ENCODE assay signal across 8 cellular contexts in the genomic region with DNA sequence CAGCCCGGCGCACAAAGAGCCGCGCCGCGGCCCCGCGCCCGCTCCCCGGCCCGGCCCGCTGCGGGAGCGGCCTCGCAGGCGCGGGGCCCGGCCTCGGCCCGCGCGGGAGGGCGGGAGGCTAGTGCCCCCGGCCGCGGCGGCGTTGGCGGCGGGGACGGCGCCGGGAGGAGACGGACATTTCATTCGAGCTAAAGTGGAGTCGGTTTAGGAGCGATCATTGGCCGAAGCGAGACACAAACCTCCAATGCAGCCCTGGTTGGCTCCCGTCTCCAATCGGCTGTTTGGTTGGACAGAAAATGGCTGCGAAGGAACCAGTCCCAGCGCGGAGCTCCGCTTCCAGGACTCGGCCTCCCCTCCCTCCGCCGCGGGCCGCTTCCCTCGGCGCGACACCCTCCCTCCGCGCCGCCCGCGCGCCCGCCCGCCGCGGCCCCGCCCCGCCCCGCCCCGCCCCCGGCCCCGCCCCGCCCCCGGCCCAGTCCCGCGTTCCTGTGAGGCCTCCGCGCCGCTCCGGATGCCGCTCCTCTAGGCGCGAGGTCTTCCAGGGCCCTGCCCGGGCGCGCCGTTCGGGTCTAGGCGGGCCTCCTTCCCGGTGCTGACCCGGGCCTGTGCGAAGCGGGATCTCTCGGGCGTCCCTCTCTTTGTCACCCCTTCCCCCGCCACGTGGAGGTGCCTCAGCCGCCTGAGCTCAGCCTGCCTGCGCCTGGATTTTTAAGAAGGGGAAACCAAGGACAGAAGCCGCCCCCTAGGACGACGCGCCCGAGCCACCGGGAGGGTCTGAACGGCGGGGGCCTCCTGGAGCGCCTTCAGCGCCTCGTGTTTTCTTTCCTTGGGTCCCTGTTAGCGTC. TPM values are rescaled to one million over a fixed set of nuclear protein-coding genes. Genes with fewer than 3 reads are reported as not detected.
DNase-seq lines count a peak whose midpoint lies in the region; ATAC-seq lines count a peak whose summit lies in the region.

A gene (minus strand): TSS at position 309 of the 845 bp plus-strand sequence. CDS start 2,757 bp downstream, outside the sequence.

- H3K9me3 ChIP-seq in CD8-positive, alpha-beta memory T cell (ENCODE audit: low read length): no peaks in the 10 kb centered on the region
- no peaks in the 10 kb centered on the region for H3K9me3 ChIP-seq in effector memory CD4-positive, alpha-beta T cell (ENCODE audit: control insufficient read depth, low read length)

- H3K4me1 Mint-ChIP-seq in CD8-positive, alpha-beta memory T cell: peaks cover 6 to 18% (median 15%) of the 10 kb centered on the region in 3 donors
- H3K4me1 Mint-ChIP-seq in memory B cell: peaks cover 4% of the 10 kb centered on the region

- CTCF ChIA-PET in CD8-positive, alpha-beta memory T cell (lab: Charles Lee): interaction anchor here (0.5 to 1.0 kb wide), 5 partner anchors 10 to 150 kb away, joined by 3 to 4 read pairs (median 3); no protein-coding TSS in a partner anchor
- CTCF ChIA-PET in activated CD8-positive, alpha-beta memory T cell treated with anti-CD3 and anti-CD28 coated beads for 36 hours (lab: Charles Lee): interaction anchor here (1.0 to 1.6 kb wide), 3 partner anchors 10 to 209 kb away, joined by 3 to 4 read pairs (median 3); a partner anchor contains a TSS

- H3K27ac Mint-ChIP-seq in CD8-positive, alpha-beta memory T cell: peak within 1 kb of the TSS; percentile 30 to 93 (median 92)
- peak within 1 kb of the TSS; percentile 36 for H3K27ac Mint-ChIP-seq in memory B cell

- no peaks in the 10 kb centered on the region for H3K27me3 ChIP-seq in CD8-positive, alpha-beta memory T cell (ENCODE audit: insufficient read depth, low read length, poor library complexity, severe bottlenecking)
- H3K27me3 ChIP-seq in effector memory CD4-positive, alpha-beta T cell (replicated peaks; ENCODE audit: control insufficient read depth, insufficient read depth, low read length, poor library complexity, severe bottlenecking): no peaks in the 10 kb centered on the region

- peak within 1 kb of the TSS; percentile 44 for H3K27ac ChIP-seq in CD8-positive, alpha-beta memory T cell (ENCODE audit: low read depth, low read length)
- H3K27ac ChIP-seq in effector memory CD4-positive, alpha-beta T cell (ENCODE audit: insufficient read depth, low read length, poor library complexity, severe bottlenecking): peak within 1 kb of the TSS; percentile 59

- H3K36me3 Mint-ChIP-seq in CD8-positive, alpha-beta memory T cell: peaks cover 0 to 3% (median 0%) of the 10 kb centered on the region in 3 donors
- no peaks in the 10 kb centered on the region for H3K36me3 Mint-ChIP-seq in memory B cell

- POLR2A ChIA-PET in CD8-positive, alpha-beta memory T cell (lab: Charles Lee): interaction anchor here (0.7 to 2.6 kb wide), 12 partner anchors 16 to 1194 kb away, joined by 3 to 23 read pairs (median 4); a partner anchor contains a TSS
- POLR2A ChIA-PET in activated CD8-positive, alpha-beta memory T cell treated with anti-CD3 and anti-CD28 coated beads for 36 hours (lab: Charles Lee): interaction anchor here (0.9 to 2.2 kb wide), 9 partner anchors 41 to 297 kb away, joined by 3 to 18 read pairs (median 5); a partner anchor contains a TSS

- peak within 1 kb of the TSS; percentile 49 for H3K4me3 ChIP-seq in CD8-positive, alpha-beta memory T cell (ENCODE audit: low read length)
- peak within 1 kb of the TSS; percentile 63 for H3K4me3 ChIP-seq in effector memory CD4-positive, alpha-beta T cell (ENCODE audit: insufficient read depth, low read depth, low read length, poor library complexity, severe bottlenecking)

- DNase-seq in CD8-positive, alpha-beta memory T cell: peak; percentile 85 to 96 (median 93)
- DNase-seq in HS-5 (ENCODE audit: low read depth) (peak; percentile 89), memory B cell (ENCODE audit: low spot score in 2 of 2) (peak; percentile 96 to 97)
- DNase-seq in NK-92 treated with Interleukin-12 subunit alpha and Interleukin-12 subunit beta, amount 100 ng/mL, for 24 hours (lab: John Stamatoyannopoulos, UW): peak; percentile 86
- DNase-seq in effector memory CD4-positive, alpha-beta T cell: peak; percentile 89 to 92 (median 90)
- peak; percentile 73 for DNase-seq in stimulated activated CD8-positive, alpha-beta memory T cell treated with anti-CD3 and anti-CD28 coated beads, Interleukin-12 subunit alpha, Interleukin-12 subunit beta, amount 100 ng/mL, for 24 hours (ENCODE audit: extremely low read depth)

- H3K36me3 ChIP-seq in CD8-positive, alpha-beta memory T cell (ENCODE audit: insufficient read depth, low read length): peaks cover under 1% of the 10 kb centered on the region
- H3K36me3 ChIP-seq in effector memory CD4-positive, alpha-beta T cell (ENCODE audit: control insufficient read depth, insufficient read depth, low read length): peaks cover 9% of the 10 kb centered on the region

- peaks cover 0 to 2% of the 10 kb centered on the region in 2 donors for H3K27me3 Mint-ChIP-seq in CD8-positive, alpha-beta memory T cell
- H3K27me3 Mint-ChIP-seq in memory B cell: peaks cover 2% of the 10 kb centered on the region

- peaks cover 24% of the 10 kb centered on the region for H3K4me1 ChIP-seq in CD8-positive, alpha-beta memory T cell (ENCODE audit: insufficient read depth, low read length)
- H3K4me1 ChIP-seq in effector memory CD4-positive, alpha-beta T cell (ENCODE audit: control insufficient read depth, insufficient read depth, low read length, poor library complexity, severe bottlenecking): peaks cover 15% of the 10 kb centered on the region

- ATAC-seq in GM19468 (IDR thresholded peaks at IDR 0.05; ENCODE audit: extremely low read depth, unreplicated experiment) (peak; percentile 85), memory B cell (ENCODE audit: low read depth) (peak; percentile 92)

- H3K9me3 Mint-ChIP-seq in CD8-positive, alpha-beta memory T cell: no peaks in the 10 kb centered on the region
- no peaks in the 10 kb centered on the region for H3K9me3 Mint-ChIP-seq in memory B cell

- H3K4me3 Mint-ChIP-seq in CD8-positive, alpha-beta memory T cell: peak within 1 kb of the TSS; percentile 85 to 98 (median 92)
- H3K4me3 Mint-ChIP-seq in memory B cell: peak within 1 kb of the TSS; percentile 86

RNA-seq across cellular contexts. Expression of the gene that starts here (rescaled TPM):
- total RNA-seq in CD8-positive, alpha-beta memory T cell: 10 to 100 TPM; 25.5 to 27.5 TPM
- polyA plus RNA-seq in CD8-positive, alpha-beta memory T cell: 41.1 TPM
- 10 to 100 TPM; 26.2 to 29.6 TPM for total RNA-seq in activated CD8-positive, alpha-beta memory T cell treated with anti-CD3 and anti-CD28 coated beads for 36 hours

Comparison
In these comparisons a context has a peak if more than half of its experiments do, and no peak if none do; other contexts are left out.
1. Peak in every context shown above with its lines: DNase-seq, ATAC-seq, H3K4me3 ChIP-seq and H3K27ac ChIP-seq.